1 cellular context compared by ENCODE assay signal in the genomic region with DNA sequence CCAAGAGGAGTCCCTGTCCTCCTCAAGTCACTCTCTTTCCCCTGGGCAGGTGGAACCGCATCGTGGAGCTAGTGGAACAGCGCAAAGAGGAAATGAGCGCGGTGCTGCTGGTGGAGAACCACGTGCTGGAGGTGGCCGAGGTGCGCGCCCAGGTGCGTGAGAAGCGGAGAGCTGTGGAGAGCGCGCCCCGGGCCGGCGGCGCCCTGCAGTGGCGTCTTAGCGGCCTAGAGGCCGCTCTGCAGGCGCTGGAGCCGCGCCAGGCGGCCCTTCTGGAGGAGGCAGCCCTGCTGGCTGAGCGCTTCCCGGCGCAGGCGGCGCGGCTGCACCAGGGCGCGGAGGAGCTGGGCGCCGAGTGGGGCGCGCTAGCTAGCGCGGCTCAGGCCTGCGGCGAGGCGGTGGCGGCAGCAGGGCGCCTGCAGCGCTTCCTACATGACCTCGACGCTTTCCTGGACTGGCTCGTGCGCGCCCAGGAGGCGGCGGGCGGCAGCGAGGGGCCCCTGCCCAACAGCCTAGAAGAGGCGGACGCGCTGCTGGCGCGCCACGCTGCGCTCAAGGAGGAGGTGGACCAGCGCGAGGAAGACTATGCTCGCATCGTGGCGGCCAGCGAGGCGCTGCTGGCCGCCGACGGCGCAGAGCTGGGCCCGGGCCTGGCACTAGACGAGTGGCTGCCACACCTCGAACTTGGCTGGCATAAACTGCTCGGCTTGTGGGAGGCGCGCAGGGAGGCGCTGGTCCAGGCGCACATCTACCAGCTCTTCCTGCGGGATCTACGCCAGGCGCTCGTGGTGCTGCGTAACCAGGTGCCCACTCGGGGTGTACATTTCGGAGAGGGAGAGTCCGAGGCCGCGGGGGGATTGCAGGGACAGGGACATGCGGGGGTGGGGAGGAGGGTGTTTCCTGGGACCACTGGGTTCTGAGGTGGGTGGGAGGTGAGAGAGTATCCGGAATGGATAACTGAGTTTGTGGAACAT.
A peak's percentile ranks its signal among the peaks of the same experiment; 100 is the strongest.
TF ChIP-seq lines count a peak whose summit lies in the region.

No MANE protein-coding gene starts in this region.

TF ChIP-seq in A549, 52 proteins besides CTCF, POLR2A, EP300 and RAD21 (continued from another document):
- TF ChIP-seq FOSL2 (IDR thresholded peaks at IDR 0.05) (no peak), FOSL2 (CRISPR knock-in tag; IDR thresholded peaks at IDR 0.05) (peak; percentile 12; the same call in 1 of the 2 replicates), RCOR1 (IDR thresholded peaks at IDR 0.05; ENCODE audit: low read depth, low read length) (no peak), JUN (IDR thresholded peaks at IDR 0.05) (peak in 1 of 2 experiments; percentile 43; a peak in 1 of 5 replicates), HOXA7 (CRISPR knock-in tag; IDR thresholded peaks at IDR 0.05) (no peak), CBX8 (IDR thresholded peaks at IDR 0.05) (no peak), TP53 (CRISPR knock-in tag; IDR thresholded peaks at IDR 0.05) (peak; percentile 4; the same call in 1 of the 2 replicates), ZFP36 (IDR thresholded peaks at IDR 0.05; ENCODE audit: borderline replicate concordance, partially characterized antibody) (peak; percentile 26)
- TF ChIP-seq, protein P1, sequence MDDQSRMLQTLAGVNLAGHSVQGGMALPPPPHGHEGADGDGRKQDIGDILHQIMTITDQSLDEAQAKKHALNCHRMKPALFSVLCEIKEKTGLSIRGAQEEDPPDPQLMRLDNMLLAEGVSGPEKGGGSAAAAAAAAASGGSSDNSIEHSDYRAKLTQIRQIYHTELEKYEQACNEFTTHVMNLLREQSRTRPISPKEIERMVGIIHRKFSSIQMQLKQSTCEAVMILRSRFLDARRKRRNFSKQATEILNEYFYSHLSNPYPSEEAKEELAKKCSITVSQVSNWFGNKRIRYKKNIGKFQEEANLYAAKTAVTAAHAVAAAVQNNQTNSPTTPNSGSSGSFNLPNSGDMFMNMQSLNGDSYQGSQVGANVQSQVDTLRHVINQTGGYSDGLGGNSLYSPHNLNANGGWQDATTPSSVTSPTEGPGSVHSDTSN (IDR thresholded peaks at IDR 0.05): 0 out of 2 replicates have a peak, but pooled peaks have one; percentile 35
- TF ChIP-seq, protein P2, sequence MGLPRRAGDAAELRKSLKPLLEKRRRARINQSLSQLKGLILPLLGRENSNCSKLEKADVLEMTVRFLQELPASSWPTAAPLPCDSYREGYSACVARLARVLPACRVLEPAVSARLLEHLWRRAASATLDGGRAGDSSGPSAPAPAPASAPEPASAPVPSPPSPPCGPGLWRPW (IDR thresholded peaks at IDR 0.05): no peak
